21 cellular contexts compared by ENCODE assay signal in genomic region chr15:25705430-25706115, GRCh38.
"Had no signal": no experiment of that assay in that cellular context is flagged by ENCODE, and none has a peak within 500 bp of the region (broad histone marks: within the 10 kb centered on the region; RNA-seq: fewer than 3 reads in every experiment).

No MANE protein-coding gene starts in this region.

- H3K27ac ChIP-seq: ascending aorta, brain microvascular endothelial cell, right lobe of liver, skin epidermis, thoracic aorta, vagina had no signal

- H3K4me1 ChIP-seq: ascending aorta, right lobe of liver, vagina had no signal

- DNase-seq: activated CD4-positive, alpha-beta T cell treated with anti-CD3 and anti-CD28 coated beads for 1 hour; activated CD4-positive, alpha-beta T cell treated with anti-CD3 and anti-CD28 coated beads, Interleukin-2, amount 10 ng/mL, durations not matched to agents 7 days and 5 days; activated CD8-positive, alpha-beta T cell treated with anti-CD3 and anti-CD28 coated beads for 36 hours; activated naive CD4-positive, alpha-beta T cell treated with anti-CD3 and anti-CD28 coated beads, Interleukin-2, amount 10 ng/mL, durations not matched to agents 7 days and 5 days; activated naive CD8-positive, alpha-beta T cell treated with anti-CD3 and anti-CD28 coated beads, Interleukin-2, amount 10 ng/mL, durations not matched to agents 7 days and 5 days; activated T-cell treated with anti-CD3 and anti-CD28 coated beads, Interleukin-2, amount 50 U/mL, for 72 hours; brain microvascular endothelial cell; foreskin fibroblast; hippocampal formation; left colon; naive thymus-derived CD8-positive, alpha-beta T cell; right lobe of liver; stimulated activated CD4-positive, alpha-beta T cell treated with anti-CD3 and anti-CD28 coated beads, Interleukin-4, amount 100 ng/mL, for 24 hours; T-helper 2 cell had no signal

- H3K9me3 Mint-ChIP-seq: activated CD4-positive, alpha-beta T cell treated with anti-CD3 and anti-CD28 coated beads, Interleukin-2, amount 10 ng/mL, durations not matched to agents 7 days and 5 days; activated CD8-positive, alpha-beta T cell treated with anti-CD3 and anti-CD28 coated beads for 36 hours; activated naive CD4-positive, alpha-beta T cell treated with anti-CD3 and anti-CD28 coated beads, Interleukin-2, amount 10 ng/mL, durations not matched to agents 7 days and 5 days; activated naive CD8-positive, alpha-beta T cell treated with anti-CD3 and anti-CD28 coated beads, Interleukin-2, amount 10 ng/mL, durations not matched to agents 7 days and 5 days; activated T-cell treated with anti-CD3 and anti-CD28 coated beads, Interleukin-2, amount 50 U/mL, for 72 hours; memory B cell; naive thymus-derived CD8-positive, alpha-beta T cell; stimulated activated effector memory CD8-positive, alpha-beta T cell treated with anti-CD3 and anti-CD28 coated beads, Interleukin-12 subunit alpha, Interleukin-12 subunit beta, amount 100 ng/mL, for 72 hours; stimulated activated naive CD8-positive, alpha-beta T cell treated with anti-CD3 and anti-CD28 coated beads, Interleukin-15, Interleukin-2, amounts not matched to agents 100 ng/mL and 50 ng/mL, for 24 hours had no signal

- H3K4me3 Mint-ChIP-seq: activated CD4-positive, alpha-beta T cell treated with anti-CD3 and anti-CD28 coated beads, Interleukin-2, amount 10 ng/mL, durations not matched to agents 7 days and 5 days; activated CD8-positive, alpha-beta T cell treated with anti-CD3 and anti-CD28 coated beads for 36 hours; activated naive CD4-positive, alpha-beta T cell treated with anti-CD3 and anti-CD28 coated beads, Interleukin-2, amount 10 ng/mL, durations not matched to agents 7 days and 5 days; activated naive CD8-positive, alpha-beta T cell treated with anti-CD3 and anti-CD28 coated beads, Interleukin-2, amount 10 ng/mL, durations not matched to agents 7 days and 5 days; activated T-cell treated with anti-CD3 and anti-CD28 coated beads, Interleukin-2, amount 50 U/mL, for 72 hours; memory B cell; naive thymus-derived CD8-positive, alpha-beta T cell; stimulated activated effector memory CD8-positive, alpha-beta T cell treated with anti-CD3 and anti-CD28 coated beads, Interleukin-12 subunit alpha, Interleukin-12 subunit beta, amount 100 ng/mL, for 72 hours; stimulated activated naive CD8-positive, alpha-beta T cell treated with anti-CD3 and anti-CD28 coated beads, Interleukin-15, Interleukin-2, amounts not matched to agents 100 ng/mL and 50 ng/mL, for 24 hours had no signal

- H3K27ac Mint-ChIP-seq: activated CD4-positive, alpha-beta T cell treated with anti-CD3 and anti-CD28 coated beads, Interleukin-2, amount 10 ng/mL, durations not matched to agents 7 days and 5 days; activated CD8-positive, alpha-beta T cell treated with anti-CD3 and anti-CD28 coated beads for 36 hours; activated naive CD4-positive, alpha-beta T cell treated with anti-CD3 and anti-CD28 coated beads, Interleukin-2, amount 10 ng/mL, durations not matched to agents 7 days and 5 days; activated naive CD8-positive, alpha-beta T cell treated with anti-CD3 and anti-CD28 coated beads, Interleukin-2, amount 10 ng/mL, durations not matched to agents 7 days and 5 days; activated T-cell treated with anti-CD3 and anti-CD28 coated beads, Interleukin-2, amount 50 U/mL, for 72 hours; memory B cell; stimulated activated naive CD8-positive, alpha-beta T cell treated with anti-CD3 and anti-CD28 coated beads, Interleukin-15, Interleukin-2, amounts not matched to agents 100 ng/mL and 50 ng/mL, for 24 hours had no signal

- H3K27me3 Mint-ChIP-seq: activated CD4-positive, alpha-beta T cell treated with anti-CD3 and anti-CD28 coated beads, Interleukin-2, amount 10 ng/mL, durations not matched to agents 7 days and 5 days; activated CD8-positive, alpha-beta T cell treated with anti-CD3 and anti-CD28 coated beads for 36 hours; activated naive CD4-positive, alpha-beta T cell treated with anti-CD3 and anti-CD28 coated beads, Interleukin-2, amount 10 ng/mL, durations not matched to agents 7 days and 5 days; activated naive CD8-positive, alpha-beta T cell treated with anti-CD3 and anti-CD28 coated beads, Interleukin-2, amount 10 ng/mL, durations not matched to agents 7 days and 5 days; naive thymus-derived CD8-positive, alpha-beta T cell; stimulated activated naive CD8-positive, alpha-beta T cell treated with anti-CD3 and anti-CD28 coated beads, Interleukin-15, Interleukin-2, amounts not matched to agents 100 ng/mL and 50 ng/mL, for 24 hours had no signal

- H3K4me1 Mint-ChIP-seq: activated CD4-positive, alpha-beta T cell treated with anti-CD3 and anti-CD28 coated beads, Interleukin-2, amount 10 ng/mL, durations not matched to agents 7 days and 5 days; activated naive CD4-positive, alpha-beta T cell treated with anti-CD3 and anti-CD28 coated beads, Interleukin-2, amount 10 ng/mL, durations not matched to agents 7 days and 5 days; activated naive CD8-positive, alpha-beta T cell treated with anti-CD3 and anti-CD28 coated beads, Interleukin-2, amount 10 ng/mL, durations not matched to agents 7 days and 5 days; memory B cell; stimulated activated effector memory CD8-positive, alpha-beta T cell treated with anti-CD3 and anti-CD28 coated beads, Interleukin-12 subunit alpha, Interleukin-12 subunit beta, amount 100 ng/mL, for 72 hours had no signal

- H3K36me3 Mint-ChIP-seq: memory B cell had no signal

- ATAC-seq: activated CD8-positive, alpha-beta T cell treated with anti-CD3 and anti-CD28 coated beads for 36 hours; activated T-cell treated with anti-CD3 and anti-CD28 coated beads, Interleukin-2, amount 50 U/mL, for 72 hours; left colon; naive thymus-derived CD8-positive, alpha-beta T cell; right lobe of liver; stimulated activated effector memory CD8-positive, alpha-beta T cell treated with anti-CD3 and anti-CD28 coated beads, Interleukin-12 subunit alpha, Interleukin-12 subunit beta, amount 100 ng/mL, for 72 hours had no signal

- H3K27me3 ChIP-seq: ascending aorta, brain microvascular endothelial cell, right lobe of liver, vagina had no signal

- H3K4me3 ChIP-seq: ascending aorta, right lobe of liver, skin epidermis, thoracic aorta, vagina had no signal

- H3K36me3 ChIP-seq: brain microvascular endothelial cell, right lobe of liver, vagina had no signal

- H3K9me3 ChIP-seq: ascending aorta, right lobe of liver, thoracic aorta, vagina had no signal
